Comparison of ENCODE assay signal across 20 cellular contexts in genomic region chr1:41233708-41234107, GRCh38. TPM values are rescaled to one million over a fixed set of nuclear protein-coding genes. Genes with fewer than 3 reads are reported as not detected.
DNase-seq lines count a peak whose midpoint lies in the region; ATAC-seq and TF ChIP-seq lines count a peak whose summit lies in the region.
"Had no signal": no experiment of that assay in that cellular context is flagged by ENCODE, and none has a peak within 500 bp of the region (broad histone marks: within the 10 kb centered on the region; RNA-seq: fewer than 3 reads in every experiment).

No MANE protein-coding gene starts in this region.

- no peak overlapping the region for H3K9ac ChIP-seq in liver (ENCODE audit: low read depth in 1 of 2, low read length in 2 of 2)
- H3K9ac ChIP-seq: BLaER1 had no signal

- H3K27ac ChIP-seq in hepatocyte (no peak overlapping the region), liver (ENCODE audit: low read depth in 1 of 2, low read length in 2 of 2) (peak overlapping the region; percentile 69 to 73)
- H3K27ac ChIP-seq: BLaER1, SJCRH30 had no signal

- no peak for TF ChIP-seq CTCF in hepatocyte (IDR thresholded peaks at IDR 0.05; ENCODE audit: poor library complexity)
- no peak for TF ChIP-seq CTCF in liver (IDR thresholded peaks at IDR 0.05; ENCODE audit: low read depth, low read length, missing input control)

- TF ChIP-seq RAD21 in liver (IDR thresholded peaks at IDR 0.05): no peak

- H3K4me1 ChIP-seq in hepatocyte (ENCODE audit: insufficient read depth): peaks cover 31% of the 10 kb centered on the region
- peaks cover 2 to 30% (median 22%) of the 10 kb centered on the region in 4 donors for H3K4me1 ChIP-seq in liver (ENCODE audit: control insufficient read depth in 4 of 4, insufficient read depth in 4 of 4, low read length in 3 of 4)

- DNase-seq in Right ventricle myocardium superior (no peak), cardiac septum (ENCODE audit: low spot score) (no peak), hepatocyte (ENCODE audit: low spot score) (no peak), NCI-H1092 (lab: John Stamatoyannopoulos, UW) (no peak), ureter (ENCODE audit: low spot score) (no peak), midbrain (lab: John Stamatoyannopoulos, UW) (no peak)
- DNase-seq: CD4-positive, CD25-positive, alpha-beta regulatory T cell; DMS153; DND-41; Kasumi-1; NCI-H1105; NCI-H1436 treated with DMSO at 0.1 percent for 48 hours; NCI-H187 treated with DMSO at 0.1 percent for 48 hours; NCI-H2107; NCI-H524 treated with DMSO at 0.1 percent for 48 hours; NCI-H774; PC-3; SJCRH30 had no signal

- 83% methylated on average over 1 of the region's 1 CpG for WGBS in hepatocyte (ENCODE audit: low lambda C conversion rate, missing lambda C conversion rate)
- 64% methylated on average over 1 of the region's 1 CpG for WGBS in liver

- intact Hi-C loops in Right ventricle myocardium superior (cut with DNase I): no loop called here
- intact Hi-C loops in cardiac septum (cut with DNase I): loop anchor here (10.0 kb wide), 1 partner anchor 189 kb away; no protein-coding TSS in a partner anchor

- H3K36me3 ChIP-seq in hepatocyte (replicated peaks; ENCODE audit: insufficient read depth, low read depth): no peaks in the 10 kb centered on the region
- no peaks in the 10 kb centered on the region for H3K36me3 ChIP-seq in liver (ENCODE audit: control insufficient read depth in 4 of 4, insufficient read depth in 3 of 4, low read depth in 1 of 4, low read length in 3 of 4)

- H3K79me2 ChIP-seq in hepatocyte: peaks cover 96% of the 10 kb centered on the region

- H3K4me3 ChIP-seq in hepatocyte (no peak overlapping the region), liver (ENCODE audit: low read depth in 1 of 3, low read length in 3 of 3) (no peak overlapping the region)
- H3K4me3 ChIP-seq: BLaER1, SJCRH30 had no signal

- no peaks in the 10 kb centered on the region for H3K27me3 ChIP-seq in hepatocyte
- no peaks in the 10 kb centered on the region for H3K27me3 ChIP-seq in liver (ENCODE audit: control insufficient read depth in 4 of 4, insufficient read depth in 4 of 4, low read length in 3 of 4)
- H3K27me3 ChIP-seq: BLaER1, SJCRH30 had no signal

- ATAC-seq in Right ventricle myocardium superior (ENCODE audit: poor library complexity): peak; percentile 23
- ATAC-seq: PC-3 had no signal

- H3K4me2 ChIP-seq in hepatocyte: peak overlapping the region; percentile 2
- H3K4me2 ChIP-seq: BLaER1 had no signal

- no peaks in the 10 kb centered on the region for H3K9me2 ChIP-seq in hepatocyte (replicated peaks; ENCODE audit: insufficient read depth)

- H3K9me3 ChIP-seq in hepatocyte (ENCODE audit: low read depth) (no peaks in the 10 kb centered on the region), liver (ENCODE audit: control insufficient read depth in 4 of 4, low read length in 3 of 4) (no peaks in the 10 kb centered on the region)
- H3K9me3 ChIP-seq: SJCRH30 had no signal

- peaks cover 13% of the 10 kb centered on the region for H4K20me1 ChIP-seq in hepatocyte (ENCODE audit: insufficient read depth, poor library complexity, severe bottlenecking)

- no peak overlapping the region for H2AFZ ChIP-seq in hepatocyte

TF ChIP-seq in liver, 16 proteins besides CTCF, POLR2A, EP300 and RAD21:
- TF ChIP-seq NR2F2 (IDR thresholded peaks at IDR 0.05) (no peak), HNF4A (conservative IDR thresholded peaks at IDR 0.05) (peak in 1 of 2 donors; percentile 22), RXRA (IDR thresholded peaks at IDR 0.05) (no peak)

RNA-seq across cellular contexts. Expression of gene SCMH1, which starts 8.4 kb away (rescaled TPM):
- 38.0 TPM for total RNA-seq in Right ventricle myocardium superior
- 47.3 TPM for total RNA-seq in cardiac septum
- total RNA-seq in hepatocyte: 42.8 and 52.3 TPM in 2 replicates
- polyA plus RNA-seq in hepatocyte: 48.1 and 55.9 TPM in 2 replicates
- total RNA-seq in liver: 10 to 100 TPM in 1 of 2 donors, 1 to 10 TPM in 1; 9.6 to 12.8 TPM
- polyA plus RNA-seq in liver: 10 to 100 TPM in 1 of 2 donors, 1 to 10 TPM in 1; 6.6 to 11.4 TPM
- 78.4 TPM for total RNA-seq in ureter
